21 cellular contexts compared by ENCODE assay signal in the genomic region with DNA sequence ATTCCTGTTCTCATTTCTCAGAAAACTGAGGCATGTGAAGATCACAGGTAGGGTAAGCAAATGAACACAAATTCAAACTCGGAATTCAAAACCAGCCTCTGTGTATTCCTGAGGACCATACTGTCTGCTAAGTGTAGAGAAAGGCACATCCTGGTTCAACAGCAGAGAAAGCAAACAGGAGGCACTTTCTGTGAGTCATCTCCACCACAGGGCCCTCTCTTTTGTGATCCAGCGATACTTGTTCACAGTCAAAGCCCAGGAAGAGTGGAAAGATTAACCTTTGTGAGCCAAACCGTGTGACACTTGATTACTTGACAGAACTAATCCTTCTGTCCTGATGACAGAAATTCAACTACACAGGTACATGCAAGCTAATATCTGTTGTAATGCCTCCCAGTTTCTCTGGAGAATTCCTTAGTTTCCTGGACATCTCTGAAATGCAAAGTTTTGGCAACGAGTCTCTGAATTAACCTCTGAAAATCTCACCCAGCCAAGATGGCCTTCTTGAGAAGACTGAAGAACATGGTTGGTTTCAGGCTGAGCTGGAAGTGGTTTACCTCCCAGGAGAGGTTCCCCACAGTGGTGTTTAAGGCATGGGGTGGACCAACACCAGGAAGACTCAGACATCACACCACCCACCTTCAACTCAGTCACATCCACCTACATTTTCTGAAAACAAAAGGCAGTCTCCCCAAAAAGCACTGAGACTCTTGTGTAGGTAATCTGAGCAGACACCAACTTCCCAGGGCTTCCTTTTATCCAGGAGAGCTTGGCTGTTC.
DNase-seq lines count a peak whose midpoint lies in the region; TF ChIP-seq lines count a peak whose summit lies in the region.
"Had no signal": no experiment of that assay in that cellular context is flagged by ENCODE, and none has a peak within 500 bp of the region (broad histone marks: within the 10 kb centered on the region; RNA-seq: fewer than 3 reads in every experiment).

No MANE protein-coding gene starts in this region.

- DNase-seq in DMS153 (lab: John Stamatoyannopoulos, UW) (peak; percentile 75), DMS153 treated with DMSO at 0.1 percent for 48 hours (lab: John Stamatoyannopoulos, UW; ENCODE audit: unreplicated experiment) (no peak), NCI-H146 (lab: John Stamatoyannopoulos, UW) (peak; percentile 54), choroid plexus epithelial cell (ENCODE audit: low read depth) (peak; percentile 5), GM20000 (ENCODE audit: low spot score) (no peak), NCI-H1092 (lab: John Stamatoyannopoulos, UW) (no peak), GDM1 (lab: John Stamatoyannopoulos, UW) (no peak)
- DNase-seq: dorsolateral prefrontal cortex; naive thymus-derived CD8-positive, alpha-beta T cell; NCI-H1694; NCI-H446; pancreas; sigmoid colon; stimulated activated CD4-positive, alpha-beta T cell treated with anti-CD3 and anti-CD28 coated beads, Interleukin-2, amount 100 ng/mL, for 24 hours; stomach; T-cell; trophoblast cell; WERI-Rb-1 had no signal

- TF ChIP-seq CTCF in choroid plexus epithelial cell (conservative IDR thresholded peaks at IDR 0.05; ENCODE audit: low read depth, low read length) (no peak), GM20000 (IDR thresholded peaks at IDR 0.05; ENCODE audit: extremely low read depth, missing control alignments) (no peak)

- no peak overlapping the region for H3K9ac ChIP-seq in BLaER1

- no peaks in the 10 kb centered on the region for H3K9me3 ChIP-seq in BLaER1
- H3K9me3 ChIP-seq: pancreas, sigmoid colon, stomach had no signal

- peaks cover 55% of the 10 kb centered on the region for H3K4me1 ChIP-seq in BLaER1
- H3K4me1 ChIP-seq: pancreas, sigmoid colon, stomach had no signal

- H3K27me3 ChIP-seq in BLaER1, result no peaks in the 10 kb centered on the region
- H3K27me3 ChIP-seq: cardiac muscle cell, pancreas had no signal

- H3K36me3 ChIP-seq in BLaER1, result no peaks in the 10 kb centered on the region
- H3K36me3 ChIP-seq: cardiac muscle cell, pancreas, sigmoid colon, stomach, WERI-Rb-1 had no signal

- no peak overlapping the region for H3K4me3 ChIP-seq in BLaER1
- no peak overlapping the region for H3K4me3 ChIP-seq in choroid plexus epithelial cell (ENCODE audit: low read depth, low read length)
- H3K4me3 ChIP-seq: cardiac muscle cell, dorsolateral prefrontal cortex, pancreas, sigmoid colon, stomach had no signal

- H4K20me1 ChIP-seq in BLaER1, result no peaks in the 10 kb centered on the region

- H3K4me2 ChIP-seq in BLaER1, result peak overlapping the region; percentile 61

- H3K27ac ChIP-seq in BLaER1, result no peak overlapping the region; the same call in 1 of the 2 replicates
- H3K27ac ChIP-seq: 22Rv1, cardiac muscle cell, dorsolateral prefrontal cortex, pancreas, sigmoid colon, stomach, WERI-Rb-1 had no signal

Comparison
In these comparisons a context has a peak if more than half of its experiments do, and no peak if none do; other contexts are left out.
1. DNase-seq: peak in DMS153 (single experiment), NCI-H146 (single experiment) and choroid plexus epithelial cell (single experiment); none in DMS153 treated with DMSO at 0.1 percent for 48 hours (single experiment), GM20000 (single experiment), NCI-H1092 (single experiment) and GDM1 (single experiment).